ENCODE assay signal across 9 cellular contexts in genomic region chr7:124152859-124153692, GRCh38.
DNase-seq lines count a peak whose midpoint lies in the region; ATAC-seq and TF ChIP-seq lines count a peak whose summit lies in the region.
"Had no signal": no experiment of that assay in that cellular context is flagged by ENCODE, and none has a peak within 500 bp of the region (broad histone marks: within the 10 kb centered on the region; RNA-seq: fewer than 3 reads in every experiment).

No MANE protein-coding gene starts in this region.

- H3K9me3 Mint-ChIP-seq in endothelial cell (ENCODE audit: unreplicated experiment) = no peaks in the 10 kb centered on the region

- no peak overlapping the region for H3K4me3 Mint-ChIP-seq in endothelial cell (ENCODE audit: unreplicated experiment)
- H3K4me3 Mint-ChIP-seq: IgD-negative memory B cell had no signal

- no peaks in the 10 kb centered on the region for H3K4me1 ChIP-seq in DND-41 (ENCODE audit: insufficient read depth, low read length)
- no peaks in the 10 kb centered on the region for H3K4me1 ChIP-seq in sigmoid colon

- no peak for DNase-seq in DND-41
- DNase-seq in NCI-H226 = peak; percentile 63
- peak; percentile 49 for DNase-seq in endothelial cell (ENCODE audit: low spot score)
- peak; percentile 85 for DNase-seq in pons (ENCODE audit: low spot score)
- no peak for DNase-seq in activated CD4-positive, alpha-beta T cell treated with anti-CD3 and anti-CD28 coated beads, Interleukin-2, amount 50 U/mL, for 48 hours
- no peak for DNase-seq in activated effector memory CD4-positive, alpha-beta T cell treated with Interleukin-2 at 50 U/mL for 16 hours
- DNase-seq in sigmoid colon = no peak

- H3K9ac ChIP-seq in DND-41 (ENCODE audit: low read depth, low read length) = no peak overlapping the region

- no peaks in the 10 kb centered on the region for H3K36me3 Mint-ChIP-seq in endothelial cell (ENCODE audit: low read depth, unreplicated experiment)
- H3K36me3 Mint-ChIP-seq: IgD-negative memory B cell had no signal

- no peaks in the 10 kb centered on the region for H4K20me1 ChIP-seq in DND-41 (ENCODE audit: insufficient read depth, low read length)

- TF ChIP-seq EP300 in sigmoid colon (IDR thresholded peaks at IDR 0.05) = no peak

- H3K9me3 ChIP-seq in DND-41 (ENCODE audit: insufficient read depth, low read length, severe bottlenecking) (no peaks in the 10 kb centered on the region), sigmoid colon (no peaks in the 10 kb centered on the region)

- 85 to 95% methylated on average over 1 of the region's 1 CpG for WGBS in sigmoid colon, 2 donors

- no peak overlapping the region for H3K27ac Mint-ChIP-seq in endothelial cell (ENCODE audit: unreplicated experiment)
- H3K27ac Mint-ChIP-seq: IgD-negative memory B cell had no signal

- no peaks in the 10 kb centered on the region for H3K4me1 Mint-ChIP-seq in endothelial cell (ENCODE audit: unreplicated experiment)
- H3K4me1 Mint-ChIP-seq: IgD-negative memory B cell had no signal

- H3K27me3 ChIP-seq in DND-41 (ENCODE audit: insufficient read depth, low read length, poor library complexity) (no peaks in the 10 kb centered on the region), sigmoid colon (no peaks in the 10 kb centered on the region)

- no peak overlapping the region for H2AFZ ChIP-seq in DND-41 (ENCODE audit: low read depth, low read length)

- no peaks in the 10 kb centered on the region for H3K79me2 ChIP-seq in DND-41 (ENCODE audit: insufficient read depth, low read length)

- no peak overlapping the region for H3K4me2 ChIP-seq in DND-41 (ENCODE audit: insufficient read depth, low read length)

- peak; percentile 27 for TF ChIP-seq CTCF in DND-41 (IDR thresholded peaks at IDR 0.05; ENCODE audit: borderline replicate concordance, extremely low read depth, low read length, poor library complexity, severe bottlenecking)
- TF ChIP-seq CTCF in endothelial cell (IDR thresholded peaks at IDR 0.05; ENCODE audit: unreplicated experiment) = peak; percentile 49
- no peak for TF ChIP-seq CTCF in sigmoid colon (IDR thresholded peaks at IDR 0.05)

- ATAC-seq in DND-41 (ENCODE audit: insufficient read depth, low read depth) (peak; percentile 35; the same call in 1 of the 3 replicates), GM21723 (IDR thresholded peaks at IDR 0.05; ENCODE audit: unreplicated experiment) (peak; percentile 52)

- no peaks in the 10 kb centered on the region for H3K27me3 Mint-ChIP-seq in endothelial cell (ENCODE audit: unreplicated experiment)
- H3K27me3 Mint-ChIP-seq: IgD-negative memory B cell had no signal

- H3K4me3 ChIP-seq in DND-41 (ENCODE audit: low read depth in 1 of 2, low read length in 2 of 2) (no peak overlapping the region), sigmoid colon (no peak overlapping the region)

- TF ChIP-seq POLR2A in sigmoid colon (IDR thresholded peaks at IDR 0.05) = no peak

- H3K36me3 ChIP-seq in DND-41 (ENCODE audit: insufficient read depth, low read length) = no peaks in the 10 kb centered on the region
- H3K36me3 ChIP-seq in sigmoid colon = no peaks in the 10 kb centered on the region

- H3K27ac ChIP-seq in DND-41 (ENCODE audit: low read length) = no peak overlapping the region
- no peak overlapping the region for H3K27ac ChIP-seq in sigmoid colon

- intact Hi-C loops in sigmoid colon (cut with DNase I) = loop anchor here (10.0 kb wide), 1 partner anchor 632 kb away; no protein-coding TSS in a partner anchor

Comparison
In these comparisons a context has a peak if more than half of its experiments do, and no peak if none do; other contexts are left out.
1. DNase-seq: peak in NCI-H226 (single experiment), endothelial cell (single experiment) and pons (single experiment); none in DND-41 (single experiment), activated CD4-positive, alpha-beta T cell treated with anti-CD3 and anti-CD28 coated beads, Interleukin-2, amount 50 U/mL, for 48 hours (0 of 2), activated effector memory CD4-positive, alpha-beta T cell treated with Interleukin-2 at 50 U/mL for 16 hours (single experiment) and sigmoid colon (single experiment).
2. CTCF ChIP-seq: peak in DND-41 (single experiment) and endothelial cell (single experiment); none in sigmoid colon (0 of 4).